Comparison of ENCODE assay signal across 9 cellular contexts in the genomic region with DNA sequence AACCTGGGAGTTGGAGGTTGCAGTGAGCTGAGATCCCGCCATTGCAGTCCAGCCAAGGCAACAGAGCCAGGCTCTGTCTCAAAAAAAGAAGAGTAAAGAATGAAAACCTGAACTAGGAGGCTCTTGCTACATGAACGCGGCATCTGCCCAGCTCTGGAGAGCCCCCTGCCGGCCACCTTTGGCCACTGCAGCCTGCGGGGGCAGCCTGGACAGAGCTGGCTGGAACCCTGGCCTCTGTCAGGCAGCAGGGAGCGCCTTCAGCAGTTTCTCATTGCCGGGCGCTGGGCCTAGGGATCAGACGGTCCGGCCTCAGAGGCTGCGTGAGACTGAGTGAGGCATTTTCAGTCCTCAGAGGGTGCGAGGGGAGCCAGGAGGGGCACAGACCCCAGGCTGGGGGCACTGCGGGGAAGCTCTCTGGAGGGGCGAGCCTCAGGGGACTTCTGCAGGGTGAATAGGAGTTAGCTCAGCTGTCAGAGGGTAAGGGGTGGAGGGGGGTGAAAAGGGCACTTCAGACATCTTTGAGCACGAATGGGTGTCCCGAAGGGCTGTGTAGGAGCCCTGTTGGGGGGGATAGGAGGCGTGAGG. TPM values are rescaled to one million over a fixed set of nuclear protein-coding genes. Genes with fewer than 3 reads are reported as not detected.
DNase-seq lines count a peak whose midpoint lies in the region; ATAC-seq and TF ChIP-seq lines count a peak whose summit lies in the region.
"Had no signal": no experiment of that assay in that cellular context is flagged by ENCODE, and none has a peak within 500 bp of the region (broad histone marks: within the 10 kb centered on the region; RNA-seq: fewer than 3 reads in every experiment).

No MANE protein-coding gene starts in this region.

- no peaks in the 10 kb centered on the region for H3F3A ChIP-seq in DOHH2 (ENCODE audit: control insufficient read depth, insufficient read depth)

- ATAC-seq in HG02759 (IDR thresholded peaks at IDR 0.05; ENCODE audit: unreplicated experiment): peak; percentile 58
- ATAC-seq in lung (ENCODE audit: insufficient read depth, low FRiP score): peak; percentile 78
- no peak for ATAC-seq in HG03442 (IDR thresholded peaks at IDR 0.05; ENCODE audit: unreplicated experiment)

- H3K79me2 ChIP-seq in DOHH2 (ENCODE audit: control insufficient read depth, low read length): no peaks in the 10 kb centered on the region

- no peak overlapping the region for H3K27ac Mint-ChIP-seq in activated CD4-positive, alpha-beta memory T cell treated with anti-CD3 and anti-CD28 coated beads, Interleukin-2, amount 10 ng/mL, durations not matched to agents 7 days and 5 days

- no peak overlapping the region for H3K4me2 ChIP-seq in DOHH2 (ENCODE audit: low read length)

- no peaks in the 10 kb centered on the region for H3K4me1 Mint-ChIP-seq in activated CD4-positive, alpha-beta memory T cell treated with anti-CD3 and anti-CD28 coated beads, Interleukin-2, amount 10 ng/mL, durations not matched to agents 7 days and 5 days

- H3K9me3 ChIP-seq in DOHH2 (ENCODE audit: control insufficient read depth, insufficient read depth, low read length) (no peaks in the 10 kb centered on the region), lung (ENCODE audit: control insufficient read depth in 2 of 2, insufficient read depth in 1 of 2, low read length in 1 of 2) (no peaks in the 10 kb centered on the region)

- H3K36me3 ChIP-seq in DOHH2 (ENCODE audit: control insufficient read depth, low read length) (no peaks in the 10 kb centered on the region), lung (ENCODE audit: control insufficient read depth in 2 of 2, insufficient read depth in 2 of 2, low read length in 2 of 2) (no peaks in the 10 kb centered on the region)

- H3K27me3 ChIP-seq in DOHH2 (ENCODE audit: control insufficient read depth, low read length) (peaks cover 40% of the 10 kb centered on the region), lung (ENCODE audit: control insufficient read depth, insufficient read depth) (no peaks in the 10 kb centered on the region)

- DNase-seq in NCI-H526 treated with DMSO at 0.1 percent for 48 hours (lab: John Stamatoyannopoulos, UW) (peak; percentile 38), lung (ENCODE audit: low spot score) (peak; percentile 75)
- DNase-seq in activated CD4-positive, alpha-beta memory T cell treated with anti-CD3 and anti-CD28 coated beads, Interleukin-2, amount 10 ng/mL, durations not matched to agents 7 days and 5 days: peak; percentile 77
- DNase-seq in effector CD8-positive, alpha-beta T cell (lab: John Stamatoyannopoulos, UW): peak; percentile 62
- DNase-seq in stimulated activated CD8-positive, alpha-beta memory T cell treated with anti-CD3 and anti-CD28 coated beads, Interleukin-15, amount 100 ng/mL, for 1 hour (ENCODE audit: low read depth): peak; percentile 55

- H4K20me1 ChIP-seq in DOHH2 (ENCODE audit: control insufficient read depth, insufficient read depth, low read depth, low read length): no peaks in the 10 kb centered on the region

- H3K4me3 ChIP-seq in DOHH2 (ENCODE audit: low read length) (no peak overlapping the region), lung (no peak overlapping the region)

- H3K4me3 Mint-ChIP-seq in activated CD4-positive, alpha-beta memory T cell treated with anti-CD3 and anti-CD28 coated beads, Interleukin-2, amount 10 ng/mL, durations not matched to agents 7 days and 5 days: no peak overlapping the region

- POLR2A ChIA-PET in activated CD4-positive, alpha-beta memory T cell treated with anti-CD3 and anti-CD28 coated beads, Interleukin-2, amount 10 ng/mL, durations not matched to agents 7 days and 5 days (lab: Charles Lee): interaction anchor here (1.3 kb wide), 1 partner anchor 14 kb away, joined by 4 read pairs; no protein-coding TSS in a partner anchor

- WGBS in lung, 2 donors: 19 to 20% methylated on average over 17 of the region's 17 CpGs

- no peaks in the 10 kb centered on the region for H3K36me3 Mint-ChIP-seq in activated CD4-positive, alpha-beta memory T cell treated with anti-CD3 and anti-CD28 coated beads, Interleukin-2, amount 10 ng/mL, durations not matched to agents 7 days and 5 days (ENCODE audit: low read depth)

- no peaks in the 10 kb centered on the region for H3K9me3 Mint-ChIP-seq in activated CD4-positive, alpha-beta memory T cell treated with anti-CD3 and anti-CD28 coated beads, Interleukin-2, amount 10 ng/mL, durations not matched to agents 7 days and 5 days

- H3K9me2 ChIP-seq in DOHH2 (replicated peaks; ENCODE audit: control insufficient read depth, low read length): no peaks in the 10 kb centered on the region

- peaks cover 10% of the 10 kb centered on the region for H3K27me3 Mint-ChIP-seq in activated CD4-positive, alpha-beta memory T cell treated with anti-CD3 and anti-CD28 coated beads, Interleukin-2, amount 10 ng/mL, durations not matched to agents 7 days and 5 days

- CTCF ChIA-PET in activated CD4-positive, alpha-beta memory T cell treated with anti-CD3 and anti-CD28 coated beads, Interleukin-2, amount 10 ng/mL, durations not matched to agents 7 days and 5 days (lab: Charles Lee): interaction anchor here (0.6 to 2.5 kb wide), 23 partner anchors 9 to 400 kb away, joined by 3 to 10 read pairs (median 4); no protein-coding TSS in a partner anchor

- H3K4me1 ChIP-seq in DOHH2 (ENCODE audit: control insufficient read depth, low read length) (peaks cover 19% of the 10 kb centered on the region), lung (ENCODE audit: control insufficient read depth in 2 of 2, insufficient read depth in 2 of 2, low read length in 2 of 2) (peaks cover 0 to 4% of the 10 kb centered on the region in 2 donors)

- TF ChIP-seq CTCF in DOHH2 (IDR thresholded peaks at IDR 0.05; ENCODE audit: low read depth, low read length, poor library complexity, severe bottlenecking) (peak; percentile 95), lung (IDR thresholded peaks at IDR 0.05; ENCODE audit: control extremely low read depth, extremely low read depth) (peak; percentile 87)

- H3K27ac ChIP-seq in DOHH2 (ENCODE audit: low read depth, low read length) (no peak overlapping the region), lung (ENCODE audit: low read depth in 1 of 2, low read length in 1 of 2) (peak overlapping the region in 1 of 2 donors; percentile 92)

RNA-seq across cellular contexts. Expression of gene DOK7, which starts 17.5 kb away (rescaled TPM):
- total RNA-seq in activated CD4-positive, alpha-beta memory T cell treated with anti-CD3 and anti-CD28 coated beads, Interleukin-2, amount 10 ng/mL, durations not matched to agents 7 days and 5 days: not detected
- 1 to 10 TPM in 1 of 2 donors, under 1 TPM in 1; 0.63 to 2.7 TPM for total RNA-seq in lung
- polyA plus RNA-seq in lung: 1 to 10 TPM in 1 of 2 donors, under 1 TPM in 1; 0.53 to 2.3 TPM
- total RNA-seq: glomerular endothelial cell had no signal

RNA-seq across cellular contexts. Expression of gene HGFAC, which starts 38.9 kb away (rescaled TPM):
- not detected for total RNA-seq in activated CD4-positive, alpha-beta memory T cell treated with anti-CD3 and anti-CD28 coated beads, Interleukin-2, amount 10 ng/mL, durations not matched to agents 7 days and 5 days
- total RNA-seq in lung: under 1 TPM; 0.28 to 0.46 TPM
- polyA plus RNA-seq in lung: 1 to 10 TPM in 1 of 2 donors, under 1 TPM in 1; 0.24 to 2.6 TPM

RNA-seq across cellular contexts. Expression of gene LRPAP1, which starts 51.6 kb away (rescaled TPM):
- total RNA-seq in activated CD4-positive, alpha-beta memory T cell treated with anti-CD3 and anti-CD28 coated beads, Interleukin-2, amount 10 ng/mL, durations not matched to agents 7 days and 5 days: 10 to 100 TPM; 71.0 to 72.3 TPM
- 100 to 1,000 TPM; 177 to 238 TPM for total RNA-seq in lung
- 100 to 1,000 TPM in 1 of 2 donors, 10 to 100 TPM in 1; 46.1 to 289 TPM for polyA plus RNA-seq in lung
